ENCODE assay signal across 27 cellular contexts in genomic region chr16:86432691-86433090, GRCh38.
DNase-seq lines count a peak whose midpoint lies in the region; ATAC-seq and TF ChIP-seq lines count a peak whose summit lies in the region.
"Had no signal": no experiment of that assay in that cellular context is flagged by ENCODE, and none has a peak within 500 bp of the region (broad histone marks: within the 10 kb centered on the region; RNA-seq: fewer than 3 reads in every experiment).

No MANE protein-coding gene starts in this region.

- H2AFZ ChIP-seq in fibroblast of lung (ENCODE audit: low read length), result no peak overlapping the region

- TF ChIP-seq EP300 in transverse colon (IDR thresholded peaks at IDR 0.05; ENCODE audit: low read depth), result peak; percentile 66

- no peaks in the 10 kb centered on the region for H3K9me3 Mint-ChIP-seq in endothelial cell (ENCODE audit: unreplicated experiment)
- H3K9me3 Mint-ChIP-seq in stimulated activated effector memory CD8-positive, alpha-beta T cell treated with anti-CD3 and anti-CD28 coated beads, Interleukin-12 subunit alpha, Interleukin-12 subunit beta, amount 100 ng/mL, for 72 hours, result no peaks in the 10 kb centered on the region
- H3K9me3 Mint-ChIP-seq: activated naive CD8-positive, alpha-beta T cell treated with anti-CD3 and anti-CD28 coated beads, Interleukin-2, amount 10 ng/mL, durations not matched to agents 7 days and 5 days; central memory CD8-positive, alpha-beta T cell; type B pancreatic cell had no signal

- H3K27ac Mint-ChIP-seq in endothelial cell (ENCODE audit: unreplicated experiment), result no peak overlapping the region
- no peak overlapping the region for H3K27ac Mint-ChIP-seq in stimulated activated effector memory CD8-positive, alpha-beta T cell treated with anti-CD3 and anti-CD28 coated beads, Interleukin-12 subunit alpha, Interleukin-12 subunit beta, amount 100 ng/mL, for 72 hours
- H3K27ac Mint-ChIP-seq: activated naive CD8-positive, alpha-beta T cell treated with anti-CD3 and anti-CD28 coated beads, Interleukin-2, amount 10 ng/mL, durations not matched to agents 7 days and 5 days; memory B cell; naive thymus-derived CD8-positive, alpha-beta T cell; T-helper 17 cell; type B pancreatic cell had no signal

- in situ Hi-C loops in transverse colon (cut with MboI; ENCODE audit: low pct_ligation_motif_present in 1 of 4, low pct_unique_long_range_greater_than_20kb in 1 of 4, low sequenced_read_pairs in 3 of 4), result no loop called here

- peaks cover 10% of the 10 kb centered on the region for H3K27me3 Mint-ChIP-seq in endothelial cell (ENCODE audit: unreplicated experiment)
- H3K27me3 Mint-ChIP-seq: activated naive CD8-positive, alpha-beta T cell treated with anti-CD3 and anti-CD28 coated beads, Interleukin-2, amount 10 ng/mL, durations not matched to agents 7 days and 5 days had no signal

- H3K27ac ChIP-seq in fibroblast of lung (ENCODE audit: insufficient read depth, low read length), result no peak overlapping the region
- H3K27ac ChIP-seq in mucosa of rectum (ENCODE audit: low read depth in 2 of 2, low read length in 2 of 2), result peak overlapping the region; percentile 72 to 78
- H3K27ac ChIP-seq in transverse colon, result peak overlapping the region; percentile 77 to 85 (median 80)
- H3K27ac ChIP-seq: BLaER1, HL-60, spleen had no signal

- intact Hi-C loops in transverse colon (cut with DNase I; ENCODE audit: low total_unique reads), result loop anchor here (5.0 kb wide), 1 partner anchor 35 kb away; no protein-coding TSS in a partner anchor

- TF ChIP-seq CTCF in fibroblast of lung (conservative IDR thresholded peaks at IDR 0.05 in 1 of 2, IDR thresholded peaks at IDR 0.05 in 1 of 2; ENCODE audit: low read depth in 1 of 2, low read length in 2 of 2), result no peak
- no peak for TF ChIP-seq CTCF in transverse colon (IDR thresholded peaks at IDR 0.05)
- no peak for TF ChIP-seq CTCF in endothelial cell (IDR thresholded peaks at IDR 0.05; ENCODE audit: unreplicated experiment)

- no peak for ATAC-seq in stimulated activated effector memory CD8-positive, alpha-beta T cell treated with anti-CD3 and anti-CD28 coated beads, Interleukin-12 subunit alpha, Interleukin-12 subunit beta, amount 100 ng/mL, for 72 hours
- ATAC-seq: left lobe of liver; naive thymus-derived CD8-positive, alpha-beta T cell; T-helper 17 cell had no signal

- H3K9me3 ChIP-seq in fibroblast of lung (ENCODE audit: control insufficient read depth, insufficient read depth, low read depth, low read length) (no peaks in the 10 kb centered on the region), mucosa of rectum (ENCODE audit: control insufficient read depth in 2 of 2, low read length in 2 of 2) (no peaks in the 10 kb centered on the region), transverse colon (no peaks in the 10 kb centered on the region)
- H3K9me3 ChIP-seq: BLaER1 had no signal

- no peaks in the 10 kb centered on the region for H3K36me3 Mint-ChIP-seq in endothelial cell (ENCODE audit: low read depth, unreplicated experiment)
- H3K36me3 Mint-ChIP-seq in stimulated activated effector memory CD8-positive, alpha-beta T cell treated with anti-CD3 and anti-CD28 coated beads, Interleukin-12 subunit alpha, Interleukin-12 subunit beta, amount 100 ng/mL, for 72 hours, result no peaks in the 10 kb centered on the region
- H3K36me3 Mint-ChIP-seq: activated naive CD8-positive, alpha-beta T cell treated with anti-CD3 and anti-CD28 coated beads, Interleukin-2, amount 10 ng/mL, durations not matched to agents 7 days and 5 days; memory B cell; naive thymus-derived CD8-positive, alpha-beta T cell; type B pancreatic cell had no signal

- DNase-seq in amniotic epithelial cell (ENCODE audit: low read depth) (peak; percentile 60), fibroblast of lung (ENCODE audit: low read depth in 2 of 2) (peak in 1 of 2 donors; percentile 79), transverse colon (peak; percentile 48), HuH-7.5 (ENCODE audit: low spot score) (no peak), endothelial cell (ENCODE audit: low spot score) (no peak)
- no peak for DNase-seq in stimulated activated effector memory CD8-positive, alpha-beta T cell treated with anti-CD3 and anti-CD28 coated beads, Interleukin-12 subunit alpha, Interleukin-12 subunit beta, amount 100 ng/mL, for 72 hours (ENCODE audit: low spot score in 2 of 2)
- DNase-seq: activated CD4-positive, alpha-beta T cell treated with anti-CD3 and anti-CD28 coated beads for 48 hours; activated CD8-positive, alpha-beta memory T cell treated with anti-CD3 and anti-CD28 coated beads for 24 hours; activated gamma-delta T cell; activated naive CD8-positive, alpha-beta T cell treated with anti-CD3 and anti-CD28 coated beads, Interleukin-2, amount 10 ng/mL, durations not matched to agents 7 days and 5 days; GOT3; hippocampal formation; Karpas-422; MV-4-11; naive thymus-derived CD8-positive, alpha-beta T cell; NCI-H1694; NCI-H524; RPMI8226; spleen; T-helper 17 cell had no signal

- H3K4me1 Mint-ChIP-seq in endothelial cell (ENCODE audit: unreplicated experiment), result no peaks in the 10 kb centered on the region
- no peaks in the 10 kb centered on the region for H3K4me1 Mint-ChIP-seq in stimulated activated effector memory CD8-positive, alpha-beta T cell treated with anti-CD3 and anti-CD28 coated beads, Interleukin-12 subunit alpha, Interleukin-12 subunit beta, amount 100 ng/mL, for 72 hours
- H3K4me1 Mint-ChIP-seq: activated naive CD8-positive, alpha-beta T cell treated with anti-CD3 and anti-CD28 coated beads, Interleukin-2, amount 10 ng/mL, durations not matched to agents 7 days and 5 days; central memory CD8-positive, alpha-beta T cell; memory B cell; naive thymus-derived CD8-positive, alpha-beta T cell; T-helper 17 cell had no signal

- H3K4me3 ChIP-seq in fibroblast of lung (replicated peaks in 1 of 4; ENCODE audit: control extremely low read depth in 1 of 4, insufficient read depth in 1 of 4, low read depth in 3 of 4, low read length in 4 of 4) (no peak overlapping the region), mucosa of rectum (ENCODE audit: low read length in 2 of 2) (no peak overlapping the region), transverse colon (no peak overlapping the region)
- H3K4me3 ChIP-seq: BLaER1, spleen had no signal

- H3K79me2 ChIP-seq in fibroblast of lung (ENCODE audit: control insufficient read depth, insufficient read depth, low read length), result no peaks in the 10 kb centered on the region

- H3K4me1 ChIP-seq in fibroblast of lung (ENCODE audit: control insufficient read depth, extremely low read depth, insufficient read depth, low read length) (no peaks in the 10 kb centered on the region), mucosa of rectum (ENCODE audit: control insufficient read depth in 2 of 2, insufficient read depth in 2 of 2, low read length in 2 of 2) (peaks cover 0 to 12% of the 10 kb centered on the region in 2 donors), transverse colon (peaks cover 6 to 41% (median 20%) of the 10 kb centered on the region in 4 donors)
- H3K4me1 ChIP-seq: BLaER1, spleen had no signal

- H3K4me2 ChIP-seq in fibroblast of lung (ENCODE audit: extremely low read depth, insufficient read depth, low read length), result peak overlapping the region; percentile 23
- H3K4me2 ChIP-seq: BLaER1 had no signal

- H3K9ac ChIP-seq in fibroblast of lung (ENCODE audit: insufficient read depth, low read length), result no peak overlapping the region
- H3K9ac ChIP-seq in mucosa of rectum (ENCODE audit: low read depth in 1 of 2, low read length in 2 of 2), result no peak overlapping the region
- H3K9ac ChIP-seq: BLaER1 had no signal

- TF ChIP-seq POLR2A in transverse colon (IDR thresholded peaks at IDR 0.05), result no peak

- no peaks in the 10 kb centered on the region for H3K27me3 ChIP-seq in fibroblast of lung (ENCODE audit: control insufficient read depth, insufficient read depth, low read length)
- H3K27me3 ChIP-seq in mucosa of rectum (ENCODE audit: control insufficient read depth in 2 of 2, insufficient read depth in 2 of 2, low read length in 2 of 2), result no peaks in the 10 kb centered on the region
- no peaks in the 10 kb centered on the region for H3K27me3 ChIP-seq in transverse colon
- H3K27me3 ChIP-seq: BLaER1 had no signal

- WGBS in transverse colon (ENCODE audit: low coverage in 1 of 2), 2 donors, result 64% methylated on average over 9 of the region's 15 CpGs; no CpG with 5 or more reads in 1 of the 2 donors

- H3K36me3 ChIP-seq in fibroblast of lung (ENCODE audit: control insufficient read depth, insufficient read depth, low read length) (no peaks in the 10 kb centered on the region), mucosa of rectum (ENCODE audit: control insufficient read depth in 2 of 2, insufficient read depth in 2 of 2, low read length in 2 of 2) (no peaks in the 10 kb centered on the region), transverse colon (no peaks in the 10 kb centered on the region)
- H3K36me3 ChIP-seq: BLaER1, spleen had no signal

- H4K20me1 ChIP-seq in fibroblast of lung (ENCODE audit: control insufficient read depth, extremely low read depth, insufficient read depth, low read length), result no peaks in the 10 kb centered on the region
- H4K20me1 ChIP-seq: BLaER1 had no signal

- no peak overlapping the region for H3K4me3 Mint-ChIP-seq in endothelial cell (ENCODE audit: unreplicated experiment)
- H3K4me3 Mint-ChIP-seq in stimulated activated effector memory CD8-positive, alpha-beta T cell treated with anti-CD3 and anti-CD28 coated beads, Interleukin-12 subunit alpha, Interleukin-12 subunit beta, amount 100 ng/mL, for 72 hours, result no peak overlapping the region
- H3K4me3 Mint-ChIP-seq: activated naive CD8-positive, alpha-beta T cell treated with anti-CD3 and anti-CD28 coated beads, Interleukin-2, amount 10 ng/mL, durations not matched to agents 7 days and 5 days; central memory CD8-positive, alpha-beta T cell; memory B cell; naive thymus-derived CD8-positive, alpha-beta T cell; T-helper 17 cell; type B pancreatic cell had no signal

Comparison
In these comparisons a context has a peak if more than half of its experiments do, and no peak if none do; other contexts are left out.
1. DNase-seq: peak in amniotic epithelial cell (single experiment) and transverse colon (single experiment); none in HuH-7.5 (single experiment), endothelial cell (single experiment) and stimulated activated effector memory CD8-positive, alpha-beta T cell treated with anti-CD3 and anti-CD28 coated beads, Interleukin-12 subunit alpha, Interleukin-12 subunit beta, amount 100 ng/mL, for 72 hours (0 of 2).